8 cellular contexts compared by ENCODE assay signal in genomic region chr1:61079276-61079897, GRCh38. TPM values are rescaled to one million over a fixed set of nuclear protein-coding genes. Genes with fewer than 3 reads are reported as not detected.
A peak's percentile ranks its signal among the peaks of the same experiment; 100 is the strongest.
DNase-seq lines count a peak whose midpoint lies in the region; ATAC-seq and TF ChIP-seq lines count a peak whose summit lies in the region.

No MANE protein-coding gene starts in this region.

- peaks cover 40 to 59% (median 53%) of the 10 kb centered on the region in 4 donors for H3K4me1 ChIP-seq in stomach

- H3K27ac ChIP-seq in RWPE1 = peak overlapping the region; percentile 81
- peak overlapping the region; percentile 58 to 96 (median 90) for H3K27ac ChIP-seq in stomach

- CTCF ChIA-PET in RWPE1 (lab: Yijun Ruan, JAX) = interaction anchor here (0.7 to 2.8 kb wide), 2 partner anchors 29 to 501 kb away, joined by 3 to 23 read pairs; no protein-coding TSS in a partner anchor

- POLR2A ChIA-PET in RWPE1 (lab: Yijun Ruan, JAX; ENCODE audit: low non-redundant PET) = interaction anchor here (0.7 kb wide), 1 partner anchor 134 kb away, joined by 3 read pairs; no protein-coding TSS in a partner anchor

- peak; percentile 28 for DNase-seq in NCI-H2196 (lab: John Stamatoyannopoulos, UW; ENCODE audit: unreplicated experiment)
- DNase-seq in NCI-H2196 treated with DMSO at 0.1 percent for 48 hours (lab: John Stamatoyannopoulos, UW; ENCODE audit: unreplicated experiment) = no peak
- DNase-seq in RWPE1 (ENCODE audit: low spot score) = no peak
- DNase-seq in fibroblast of pulmonary artery (ENCODE audit: low read depth) = no peak
- DNase-seq in stomach = no peak
- no peak for DNase-seq in stimulated activated CD4-positive, alpha-beta T cell treated with anti-CD3 and anti-CD28 coated beads, Interleukin-2, amount 100 ng/mL, for 48 hours
- no peak for DNase-seq in SIG-M5 treated with dmso at 0.1 percent for 504 hours (lab: John Stamatoyannopoulos, UW; ENCODE audit: unreplicated experiment)

- no peak for TF ChIP-seq EP300 in stomach (IDR thresholded peaks at IDR 0.05)

- no peaks in the 10 kb centered on the region for H3K9me3 ChIP-seq in stomach

- TF ChIP-seq CTCF in RWPE1 (conservative IDR thresholded peaks at IDR 0.05; ENCODE audit: low read depth) = no peak
- no peak for TF ChIP-seq CTCF in fibroblast of pulmonary artery (IDR thresholded peaks at IDR 0.05; ENCODE audit: low read length, missing control alignments)
- no peak for TF ChIP-seq CTCF in stomach (IDR thresholded peaks at IDR 0.05)

- ATAC-seq in GM18861 (IDR thresholded peaks at IDR 0.05; ENCODE audit: unreplicated experiment) = no peak

- H3K27me3 ChIP-seq in stomach = peaks cover 0 to 5% (median 0%) of the 10 kb centered on the region in 3 donors

- H3K36me3 ChIP-seq in stomach = no peaks in the 10 kb centered on the region

- intact Hi-C loops in stomach (cut with DNase I; ENCODE audit: low total_unique reads) = loop anchor here (10.0 kb wide), 1 partner anchor 115 kb away; no protein-coding TSS in a partner anchor

- 20 to 29% (median 22%) methylated on average over 5 of the region's 5 CpGs for WGBS in stomach, 5 donors

- peak overlapping the region; percentile 34 for H3K4me3 ChIP-seq in fibroblast of pulmonary artery (replicated peaks; ENCODE audit: low read depth, low read length)
- peak overlapping the region in 2 of 4 donors; percentile 22 to 90 for H3K4me3 ChIP-seq in stomach

- TF ChIP-seq POLR2A in stomach (IDR thresholded peaks at IDR 0.05) = no peak

RNA-seq across cellular contexts. Expression of gene NFIA, which starts 3.0 kb away (rescaled TPM):
- total RNA-seq in stomach = 100 to 1,000 TPM in 1 of 5 donors, 10 to 100 TPM in 4; 16.8 to 108 (median 61.0) TPM
- 10 to 100 TPM in 2 of 3 donors, 1 to 10 TPM in 1; 9.6 to 11.9 (median 10.0) TPM for polyA plus RNA-seq in stomach
